Comparison of ENCODE assay signal across 12 cellular contexts in genomic region chr19:16106121-16106520, GRCh38. TPM values are rescaled to one million over a fixed set of nuclear protein-coding genes. Genes with fewer than 3 reads are reported as not detected.
A peak's percentile ranks its signal among the peaks of the same experiment; 100 is the strongest.
DNase-seq lines count a peak whose midpoint lies in the region; ATAC-seq and TF ChIP-seq lines count a peak whose summit lies in the region.
"Had no signal": no experiment of that assay in that cellular context is flagged by ENCODE, and none has a peak within 500 bp of the region (broad histone marks: within the 10 kb centered on the region; RNA-seq: fewer than 3 reads in every experiment).

No MANE protein-coding gene starts in this region.

- no peak for TF ChIP-seq CTCF in mammary epithelial cell (conservative IDR thresholded peaks at IDR 0.05 in 1 of 2, IDR thresholded peaks at IDR 0.05 in 1 of 2; ENCODE audit: extremely low read depth in 1 of 2, insufficient read depth in 1 of 2, low read depth in 1 of 2, low read length in 2 of 2)
- no peak for TF ChIP-seq CTCF in MCF 10A (IDR thresholded peaks at IDR 0.05; ENCODE audit: unreplicated experiment)
- TF ChIP-seq CTCF in fibroblast of villous mesenchyme (IDR thresholded peaks at IDR 0.05; ENCODE audit: insufficient read depth, low read depth, low read length) = no peak
- no peak for TF ChIP-seq CTCF in upper lobe of left lung (IDR thresholded peaks at IDR 0.05)
- no peak for TF ChIP-seq CTCF in upper lobe of right lung (IDR thresholded peaks at IDR 0.05)

- H3K27me3 ChIP-seq in mammary epithelial cell (ENCODE audit: insufficient read depth, low read length) = no peaks in the 10 kb centered on the region
- no peaks in the 10 kb centered on the region for H3K27me3 ChIP-seq in upper lobe of left lung
- no peaks in the 10 kb centered on the region for H3K27me3 ChIP-seq in upper lobe of right lung

- TF ChIP-seq EP300 in upper lobe of left lung (IDR thresholded peaks at IDR 0.05) = no peak

- no peaks in the 10 kb centered on the region for H3K27me3 Mint-ChIP-seq in MCF 10A (ENCODE audit: insufficient read depth, unreplicated experiment)
- no peaks in the 10 kb centered on the region for H3K27me3 Mint-ChIP-seq in T-helper 17 cell
- H3K27me3 Mint-ChIP-seq: CD4-positive, CD25-positive, alpha-beta regulatory T cell had no signal

- H4K20me1 ChIP-seq in mammary epithelial cell (ENCODE audit: insufficient read depth, low read length) = no peaks in the 10 kb centered on the region

- BruUV-seq in mammary epithelial cell (replicated peaks; lab: Mats Ljungman, UMichigan) = no TSS peak
- no TSS peak for BruUV-seq in MCF 10A (replicated peaks; lab: Mats Ljungman, UMichigan)

- dilution Hi-C loops in mammary epithelial cell (cut with HindIII; ENCODE audit: low sequenced_read_pairs) = loop anchor here (5.0 kb wide), 1 partner anchor 84 kb away; no protein-coding TSS in a partner anchor

- no peak overlapping the region for H3K4me3 ChIP-seq in mammary epithelial cell (replicated peaks in 1 of 3; ENCODE audit: insufficient read depth in 1 of 3, low read depth in 2 of 3, low read length in 3 of 3)
- H3K4me3 ChIP-seq in fibroblast of villous mesenchyme (ENCODE audit: low read depth, low read length) = no peak overlapping the region
- no peak overlapping the region for H3K4me3 ChIP-seq in upper lobe of left lung
- H3K4me3 ChIP-seq in upper lobe of right lung = no peak overlapping the region
- H3K4me3 ChIP-seq: lung had no signal

- DNase-seq in mammary epithelial cell (peak; percentile 82), MCF 10A (ENCODE audit: unreplicated experiment) (no peak), T-helper 17 cell (no peak), fibroblast of villous mesenchyme (ENCODE audit: low read depth) (peak; percentile 51), upper lobe of left lung (no peak), anterior cingulate cortex (lab: John Stamatoyannopoulos, UW) (no peak), upper lobe of right lung (no peak), SHP77 treated with DMSO at 0.1 percent for 48 hours (lab: John Stamatoyannopoulos, UW) (no peak)
- DNase-seq: CD4-positive, CD25-positive, alpha-beta regulatory T cell; NCI-H2029 treated with DMSO at 0.1 percent for 48 hours had no signal

- H3K9me3 ChIP-seq in mammary epithelial cell (replicated peaks; ENCODE audit: insufficient read depth, low read length) (no peaks in the 10 kb centered on the region), T-helper 17 cell (ENCODE audit: control insufficient read depth, low read length, poor library complexity, severe bottlenecking) (no peaks in the 10 kb centered on the region), upper lobe of left lung (no peaks in the 10 kb centered on the region), upper lobe of right lung (no peaks in the 10 kb centered on the region)

- H3K4me1 ChIP-seq in mammary epithelial cell (ENCODE audit: insufficient read depth, low read length) (no peaks in the 10 kb centered on the region), upper lobe of left lung (peaks cover 4 to 12% (median 5%) of the 10 kb centered on the region in 4 donors), upper lobe of right lung (no peaks in the 10 kb centered on the region)

- no peaks in the 10 kb centered on the region for H3K79me2 ChIP-seq in mammary epithelial cell (ENCODE audit: insufficient read depth, low read length)

- ATAC-seq in T-helper 17 cell (no peak), upper lobe of left lung (ENCODE audit: low FRiP score in 2 of 2) (peak; percentile 13 to 31), upper lobe of right lung (no peak)
- ATAC-seq: WTC11 had no signal

- H3K4me1 Mint-ChIP-seq in MCF 10A (ENCODE audit: insufficient read depth, unreplicated experiment) (no peaks in the 10 kb centered on the region), T-helper 17 cell (peaks cover 2% of the 10 kb centered on the region)

- no peak overlapping the region for H3K4me2 ChIP-seq in mammary epithelial cell (ENCODE audit: insufficient read depth, low read depth, low read length)

- no peak for TF ChIP-seq POLR2A in upper lobe of left lung (IDR thresholded peaks at IDR 0.05)

- H3K27ac ChIP-seq in mammary epithelial cell (ENCODE audit: insufficient read depth, low read depth, low read length) (no peak overlapping the region), upper lobe of left lung (no peak overlapping the region), upper lobe of right lung (no peak overlapping the region)

- CTCF ChIA-PET in mammary epithelial cell (lab: Charles Lee; ENCODE audit: low non-redundant PET) = no interaction called here
- CTCF ChIA-PET in MCF 10A (lab: Yijun Ruan, JAX) = interaction anchor here (1.0 kb wide), 1 partner anchor 28 kb away, joined by 6 read pairs; no protein-coding TSS in a partner anchor

- no peak overlapping the region for H3K9ac ChIP-seq in mammary epithelial cell (ENCODE audit: insufficient read depth, low read length)

- POLR2A ChIA-PET in MCF 10A (lab: Yijun Ruan, JAX) = no interaction called here

- intact Hi-C loops in mammary epithelial cell (cut with micrococcal nuclease) (no loop called here), MCF 10A (cut with micrococcal nuclease) (no loop called here), upper lobe of right lung (cut with DNase I) (no loop called here)

- H3K36me3 ChIP-seq in mammary epithelial cell (ENCODE audit: insufficient read depth, low read length) = peaks cover 15% of the 10 kb centered on the region
- peaks cover 21 to 40% (median 27%) of the 10 kb centered on the region in 4 donors for H3K36me3 ChIP-seq in upper lobe of left lung
- H3K36me3 ChIP-seq in upper lobe of right lung = peaks cover 28% of the 10 kb centered on the region

- in situ Hi-C loops in mammary epithelial cell (cut with MboI; ENCODE audit: low sequenced_read_pairs in 2 of 2) = no loop called here

- H3K36me3 Mint-ChIP-seq in MCF 10A (ENCODE audit: insufficient read depth, unreplicated experiment) (peaks cover 52% of the 10 kb centered on the region), T-helper 17 cell (ENCODE audit: low read depth) (peaks cover under 1% of the 10 kb centered on the region)

- H3K4me3 Mint-ChIP-seq in MCF 10A (ENCODE audit: unreplicated experiment) = no peak overlapping the region
- no peak overlapping the region for H3K4me3 Mint-ChIP-seq in T-helper 17 cell
- H3K4me3 Mint-ChIP-seq: WTC11 had no signal

- H3K27ac Mint-ChIP-seq in MCF 10A (ENCODE audit: low read depth, unreplicated experiment) = no peak overlapping the region
- H3K27ac Mint-ChIP-seq in T-helper 17 cell = peak overlapping the region; percentile 65
- H3K27ac Mint-ChIP-seq: WTC11 had no signal

- H3K9me3 Mint-ChIP-seq in MCF 10A (ENCODE audit: unreplicated experiment) = no peaks in the 10 kb centered on the region
- H3K9me3 Mint-ChIP-seq: CD4-positive, CD25-positive, alpha-beta regulatory T cell; WTC11 had no signal

- no peak overlapping the region for H2AFZ ChIP-seq in mammary epithelial cell (ENCODE audit: low read depth, low read length)

- WGBS in mammary epithelial cell (ENCODE audit: low coverage, missing lambda C conversion rate) = 42% methylated on average over 3 of the region's 3 CpGs
- 0 to 35% methylated on average over 3 of the region's 3 CpGs for WGBS in upper lobe of left lung, 2 donors

RNA-seq across cellular contexts. Expression of gene RAB8A, which starts 5.6 kb away (rescaled TPM):
- total RNA-seq in mammary epithelial cell (10 to 100 TPM; 46.0 to 70.1 TPM), MCF 10A (2022) (41.6 and 50.1 TPM in 2 replicates), T-helper 17 cell (100 to 1,000 TPM in 1 of 2 donors, 10 to 100 TPM in 1; 97.5 to 105 TPM), fibroblast of villous mesenchyme (72.5 and 92.0 TPM in 2 replicates), upper lobe of left lung (100 to 1,000 TPM in 1 of 6 donors, 10 to 100 TPM in 5; 29.3 to 117 (median 60.6) TPM), upper lobe of right lung (101 TPM)
- polyA plus RNA-seq in mammary epithelial cell = 131 TPM
- 123 TPM for polyA minus RNA-seq in mammary epithelial cell

RNA-seq across cellular contexts. Expression of gene TPM4, which starts 29.8 kb away (rescaled TPM):
- total RNA-seq in mammary epithelial cell = 100 to 1,000 TPM; 716 to 802 TPM
- polyA plus RNA-seq in mammary epithelial cell = 499 TPM
- 299 TPM for polyA minus RNA-seq in mammary epithelial cell
- total RNA-seq in MCF 10A (2022) = 355 and 424 TPM in 2 replicates
- total RNA-seq in T-helper 17 cell = 100 to 1,000 TPM; 261 to 279 TPM
- 1,325 and 1,470 TPM in 2 replicates for total RNA-seq in fibroblast of villous mesenchyme
- 100 to 1,000 TPM; 258 to 569 (median 392) TPM for total RNA-seq in upper lobe of left lung
- total RNA-seq in upper lobe of right lung = 386 TPM

RNA-seq across cellular contexts. Expression of gene HSH2D, which starts 37.4 kb away (rescaled TPM):
- total RNA-seq in mammary epithelial cell (under 1 TPM; under 0.01 to 0.28 TPM), MCF 10A (2022) (0.49 TPM in 1 of 2 replicates, not detected in the other), T-helper 17 cell (10 to 100 TPM; 27.7 to 31.8 TPM), fibroblast of villous mesenchyme (not detected in 2 replicates), upper lobe of left lung (10 to 100 TPM in 2 of 6 donors, 1 to 10 TPM in 4; 5.9 to 12.6 (median 8.2) TPM), upper lobe of right lung (6.0 TPM)
- 0.03 TPM for polyA plus RNA-seq in mammary epithelial cell
- polyA minus RNA-seq in mammary epithelial cell = not detected

Comparison
In these comparisons a context has a peak if more than half of its experiments do, and no peak if none do; other contexts are left out.
1. DNase-seq: peak in mammary epithelial cell (single experiment) and fibroblast of villous mesenchyme (single experiment); none in MCF 10A (single experiment), T-helper 17 cell (0 of 3), upper lobe of left lung (0 of 2), anterior cingulate cortex (0 of 58), upper lobe of right lung (single experiment) and SHP77 treated with DMSO at 0.1 percent for 48 hours (single experiment).
2. ATAC-seq: peak in upper lobe of left lung (2 of 2); none in T-helper 17 cell (single experiment) and upper lobe of right lung (single experiment).